Comparison of ENCODE assay signal across 18 cellular contexts in genomic region chr13:23796546-23796945, GRCh38.
DNase-seq lines count a peak whose midpoint lies in the region; ATAC-seq, FAIRE-seq and TF ChIP-seq lines count a peak whose summit lies in the region.
"Had no signal": no experiment of that assay in that cellular context is flagged by ENCODE, and none has a peak within 500 bp of the region (broad histone marks: within the 10 kb centered on the region; RNA-seq: fewer than 3 reads in every experiment).

No MANE protein-coding gene starts in this region.

- H3K4me1 Mint-ChIP-seq in immature natural killer cell: peaks cover 0 to 10% of the 10 kb centered on the region in 2 donors

- no peak overlapping the region for H3K4me3 ChIP-seq in liver (ENCODE audit: low read depth in 1 of 3, low read length in 3 of 3)
- H3K4me3 ChIP-seq: adrenal gland, colonic mucosa, heart right ventricle had no signal

- DNase-seq in GM18507 (ENCODE audit: extremely low spot score, insufficient read length, low read depth): no peak
- peak; percentile 88 for DNase-seq in NCI-H2171 treated with DMSO at 0.1 percent for 48 hours (lab: John Stamatoyannopoulos, UW)
- DNase-seq in amniotic epithelial cell (ENCODE audit: low read depth): peak; percentile 61
- DNase-seq in immature natural killer cell: no peak
- no peak for DNase-seq in mesenteric fat pad (ENCODE audit: low spot score)
- DNase-seq in NCI-H774 (lab: John Stamatoyannopoulos, UW): no peak
- DNase-seq: activated CD8-positive, alpha-beta T cell treated with anti-CD3 and anti-CD28 coated beads for 36 hours; adrenal gland; BE2C; colonic mucosa; DMS79; heart right ventricle; left colon had no signal

- no peaks in the 10 kb centered on the region for H3K36me3 ChIP-seq in liver (ENCODE audit: control insufficient read depth in 4 of 4, insufficient read depth in 3 of 4, low read depth in 1 of 4, low read length in 3 of 4)
- H3K36me3 ChIP-seq: adrenal gland, BE2C, colonic mucosa had no signal

- H3K9ac ChIP-seq in liver (ENCODE audit: low read depth in 1 of 2, low read length in 2 of 2): no peak overlapping the region

- TF ChIP-seq CTCF in liver (IDR thresholded peaks at IDR 0.05; ENCODE audit: low read depth, low read length, missing input control): no peak

- H3K27ac ChIP-seq in liver (ENCODE audit: low read depth in 1 of 2, low read length in 2 of 2): no peak overlapping the region
- H3K27ac ChIP-seq: adrenal gland, colonic mucosa, heart right ventricle had no signal

- no peaks in the 10 kb centered on the region for H3K9me3 ChIP-seq in liver (ENCODE audit: control insufficient read depth in 4 of 4, low read length in 3 of 4)
- H3K9me3 ChIP-seq: adrenal gland, BE2C, colonic mucosa had no signal

- no peaks in the 10 kb centered on the region for H3K9me3 Mint-ChIP-seq in immature natural killer cell
- H3K9me3 Mint-ChIP-seq: activated CD8-positive, alpha-beta T cell treated with anti-CD3 and anti-CD28 coated beads for 36 hours had no signal

- H3K27ac Mint-ChIP-seq in immature natural killer cell: no peak overlapping the region
- H3K27ac Mint-ChIP-seq: activated CD8-positive, alpha-beta T cell treated with anti-CD3 and anti-CD28 coated beads for 36 hours; activated T-helper 1 cell treated with anti-CD3 and anti-CD28 coated beads, Interleukin-12 subunit alpha, Interleukin-12 subunit beta, Interleukin-2, Interleukin-4 antibody, amounts not matched to agents 30 ng/mL and 10 ng/mL and 1 ng/mL, durations not matched to agents 14 hours and 24 hours and 36 hours; progenitor cell of endocrine pancreas had no signal

- TF ChIP-seq RAD21 in liver (IDR thresholded peaks at IDR 0.05): no peak

- H3K36me3 Mint-ChIP-seq in immature natural killer cell: peaks cover 4 to 29% (median 14%) of the 10 kb centered on the region in 3 donors

- no peak for ATAC-seq in HG03432 (IDR thresholded peaks at IDR 0.05; ENCODE audit: unreplicated experiment)
- ATAC-seq: activated CD8-positive, alpha-beta T cell treated with anti-CD3 and anti-CD28 coated beads for 36 hours; heart right ventricle; left colon had no signal

- H3K4me1 ChIP-seq in liver (ENCODE audit: control insufficient read depth in 4 of 4, insufficient read depth in 4 of 4, low read length in 3 of 4): no peaks in the 10 kb centered on the region
- H3K4me1 ChIP-seq: BE2C, colonic mucosa had no signal

- FAIRE-seq in GM18507 (lab: Jason Lieb, UNC): peak; percentile 46
- FAIRE-seq: H1 had no signal

- no peak overlapping the region for H3K4me3 Mint-ChIP-seq in immature natural killer cell
- H3K4me3 Mint-ChIP-seq: activated CD8-positive, alpha-beta T cell treated with anti-CD3 and anti-CD28 coated beads for 36 hours; activated T-helper 1 cell treated with anti-CD3 and anti-CD28 coated beads, Interleukin-12 subunit alpha, Interleukin-12 subunit beta, Interleukin-2, Interleukin-4 antibody, amounts not matched to agents 30 ng/mL and 10 ng/mL and 1 ng/mL, durations not matched to agents 14 hours and 24 hours and 36 hours had no signal

- 64% methylated on average over 2 of the region's 2 CpGs for WGBS in liver

- H3K27me3 Mint-ChIP-seq in immature natural killer cell (ENCODE audit: low read depth in 3 of 3): peaks cover 0 to 2% (median 0%) of the 10 kb centered on the region in 3 donors
- H3K27me3 Mint-ChIP-seq: activated CD8-positive, alpha-beta T cell treated with anti-CD3 and anti-CD28 coated beads for 36 hours; progenitor cell of endocrine pancreas had no signal

- H3K27me3 ChIP-seq in liver (ENCODE audit: control insufficient read depth in 4 of 4, insufficient read depth in 4 of 4, low read length in 3 of 4): no peaks in the 10 kb centered on the region
- H3K27me3 ChIP-seq: adrenal gland, BE2C, colonic mucosa, heart right ventricle had no signal

TF ChIP-seq in liver, 16 proteins besides CTCF, POLR2A, EP300 and RAD21:
- no peak for TF ChIP-seq REST (IDR thresholded peaks at IDR 0.05)
- TF ChIP-seq FOXA1 (IDR thresholded peaks at IDR 0.05): no peak
- peak; percentile 33 for TF ChIP-seq FOXA2 (IDR thresholded peaks at IDR 0.05)
- TF ChIP-seq YY1 (IDR thresholded peaks at IDR 0.05): no peak
TF ChIP-seq in liver: peak in this region for 1.

Comparison
In these comparisons a context has a peak if more than half of its experiments do, and no peak if none do; other contexts are left out.
1. DNase-seq: peak in NCI-H2171 treated with DMSO at 0.1 percent for 48 hours (single experiment) and amniotic epithelial cell (single experiment); none in GM18507 (single experiment), immature natural killer cell (0 of 3), mesenteric fat pad (single experiment) and NCI-H774 (single experiment).